Comparison of ENCODE assay signal across 1 cellular context in the genomic region with DNA sequence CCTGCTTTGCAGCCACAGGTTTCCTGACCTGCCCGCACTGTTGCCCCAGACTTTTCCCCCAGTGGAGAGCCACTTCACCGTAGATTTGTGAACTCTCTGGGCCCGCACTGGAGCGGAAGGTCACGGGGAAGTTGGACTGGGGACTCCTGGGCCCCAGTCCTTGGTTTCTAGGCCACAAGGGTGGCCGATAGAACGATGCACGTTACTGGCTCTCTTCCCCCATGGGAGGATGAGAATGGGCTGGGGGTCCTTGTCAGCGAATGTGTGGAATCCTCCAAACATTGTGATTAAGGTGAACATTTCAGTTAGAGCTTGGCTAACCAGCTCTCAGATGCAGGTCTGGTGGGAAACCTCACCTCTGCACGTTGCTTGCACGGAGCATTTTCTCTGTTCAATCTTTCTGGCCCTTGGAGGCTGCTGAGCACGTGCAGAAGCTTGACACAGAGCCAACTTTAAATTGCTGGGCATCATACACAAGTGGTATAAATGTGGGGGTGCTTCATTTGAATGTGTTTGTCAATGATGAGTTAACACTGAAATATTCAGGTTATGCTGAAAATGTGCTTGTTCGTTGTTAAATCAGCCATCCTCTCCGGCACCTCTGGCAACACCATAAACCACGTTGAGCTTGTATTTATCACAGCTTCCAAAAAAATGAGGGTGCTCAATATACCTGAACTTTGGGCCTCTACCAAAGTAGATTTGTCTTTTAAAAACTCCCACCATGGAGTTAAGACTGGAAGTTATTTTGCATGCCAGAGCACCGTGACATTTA.
TF ChIP-seq lines count a peak whose summit lies in the region.

No MANE protein-coding gene starts in this region.

TF ChIP-seq in HEK293, 187 proteins besides CTCF, POLR2A, EP300 and RAD21 (continued from another document and continues in another):
- TF ChIP-seq TSHZ1 (tag by site-specific recombination; IDR thresholded peaks at IDR 0.05; ENCODE audit: borderline replicate concordance) (peak; percentile 26; the same call in 1 of the 2 replicates), ZNF155 (tag by site-specific recombination; IDR thresholded peaks at IDR 0.05) (no peak), ZSCAN16 (tag by site-specific recombination; IDR thresholded peaks at IDR 0.05) (no peak), YY1 (tag by site-specific recombination; IDR thresholded peaks at IDR 0.05) (0 out of 2 replicates have a peak, but pooled peaks have one; percentile 12), BCL11B (tag by site-specific recombination; IDR thresholded peaks at IDR 0.05; ENCODE audit: low read depth) (no peak), ZNF776 (tag by site-specific recombination; IDR thresholded peaks at IDR 0.05; ENCODE audit: borderline replicate concordance) (no peak), ZNF558 (tag by site-specific recombination; IDR thresholded peaks at IDR 0.05) (no peak), ZNF654 (tag by site-specific recombination; IDR thresholded peaks at IDR 0.05; ENCODE audit: low read depth) (no peak), ZNF274 (IDR thresholded peaks at IDR 0.05; ENCODE audit: low read length) (no peak), ZNF274 (tag by site-specific recombination; IDR thresholded peaks at IDR 0.05; ENCODE audit: borderline replicate concordance) (no peak), WT1 (tag by site-specific recombination; IDR thresholded peaks at IDR 0.05) (no peak), ZBTB11 (tag by site-specific recombination; conservative IDR thresholded peaks at IDR 0.05; ENCODE audit: low read depth) (peak; percentile 66), ZNF433 (tag by site-specific recombination; IDR thresholded peaks at IDR 0.05; ENCODE audit: low read depth) (no peak), OVOL3 (tag by site-specific recombination; IDR thresholded peaks at IDR 0.05) (no peak), ZNF629 (tag by site-specific recombination; IDR thresholded peaks at IDR 0.05) (peak; percentile 59), HOXA7 (CRISPR knock-in tag; IDR thresholded peaks at IDR 0.05; ENCODE audit: borderline replicate concordance) (no peak), ZNF169 (tag by site-specific recombination; IDR thresholded peaks at IDR 0.05) (no peak), KLF10 (tag by site-specific recombination; IDR thresholded peaks at IDR 0.05) (0 out of 2 replicates have a peak, but pooled peaks have one; percentile 28), ZNF621 (tag by site-specific recombination; IDR thresholded peaks at IDR 0.05) (no peak), ZNF449 (tag by site-specific recombination; IDR thresholded peaks at IDR 0.05) (no peak), ZNF184 (tag by site-specific recombination; IDR thresholded peaks at IDR 0.05) (0 out of 2 replicates have a peak, but pooled peaks have one; percentile 5), ZNF248 (tag by site-specific recombination; IDR thresholded peaks at IDR 0.05) (no peak), SP7 (tag by site-specific recombination; IDR thresholded peaks at IDR 0.05) (peak; percentile 76), BCL11A (tag by site-specific recombination; IDR thresholded peaks at IDR 0.05; ENCODE audit: low read depth) (no peak), ZNF23 (tag by site-specific recombination; IDR thresholded peaks at IDR 0.05; ENCODE audit: borderline replicate concordance) (no peak), ZNF530 (tag by site-specific recombination; IDR thresholded peaks at IDR 0.05; ENCODE audit: low read depth) (no peak), ZNF513 (tag by site-specific recombination; IDR thresholded peaks at IDR 0.05) (no peak), MZF1 (tag by site-specific recombination; IDR thresholded peaks at IDR 0.05; ENCODE audit: borderline replicate concordance) (no peak), ZNF518A (tag by site-specific recombination; conservative IDR thresholded peaks at IDR 0.05; ENCODE audit: low read depth) (no peak), SALL2 (tag by site-specific recombination; IDR thresholded peaks at IDR 0.05; ENCODE audit: borderline replicate concordance) (no peak), ZBTB17 (tag by site-specific recombination; IDR thresholded peaks at IDR 0.05) (peak; percentile 88), ZNF146 (tag by site-specific recombination; IDR thresholded peaks at IDR 0.05) (no peak), ZNF747 (tag by site-specific recombination; IDR thresholded peaks at IDR 0.05) (no peak), INSM2 (tag by site-specific recombination; IDR thresholded peaks at IDR 0.05) (no peak), MYNN (tag by site-specific recombination; IDR thresholded peaks at IDR 0.05; ENCODE audit: borderline replicate concordance) (no peak), ZNF785 (tag by site-specific recombination; IDR thresholded peaks at IDR 0.05) (no peak)
- TF ChIP-seq, protein P1, sequence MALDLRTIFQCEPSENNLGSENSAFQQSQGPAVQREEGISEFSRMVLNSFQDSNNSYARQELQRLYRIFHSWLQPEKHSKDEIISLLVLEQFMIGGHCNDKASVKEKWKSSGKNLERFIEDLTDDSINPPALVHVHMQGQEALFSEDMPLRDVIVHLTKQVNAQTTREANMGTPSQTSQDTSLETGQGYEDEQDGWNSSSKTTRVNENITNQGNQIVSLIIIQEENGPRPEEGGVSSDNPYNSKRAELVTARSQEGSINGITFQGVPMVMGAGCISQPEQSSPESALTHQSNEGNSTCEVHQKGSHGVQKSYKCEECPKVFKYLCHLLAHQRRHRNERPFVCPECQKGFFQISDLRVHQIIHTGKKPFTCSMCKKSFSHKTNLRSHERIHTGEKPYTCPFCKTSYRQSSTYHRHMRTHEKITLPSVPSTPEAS (tag by site-specific recombination; IDR thresholded peaks at IDR 0.05) = no peak; the same call in 1 of the 2 replicates
- TF ChIP-seq, protein P2, sequence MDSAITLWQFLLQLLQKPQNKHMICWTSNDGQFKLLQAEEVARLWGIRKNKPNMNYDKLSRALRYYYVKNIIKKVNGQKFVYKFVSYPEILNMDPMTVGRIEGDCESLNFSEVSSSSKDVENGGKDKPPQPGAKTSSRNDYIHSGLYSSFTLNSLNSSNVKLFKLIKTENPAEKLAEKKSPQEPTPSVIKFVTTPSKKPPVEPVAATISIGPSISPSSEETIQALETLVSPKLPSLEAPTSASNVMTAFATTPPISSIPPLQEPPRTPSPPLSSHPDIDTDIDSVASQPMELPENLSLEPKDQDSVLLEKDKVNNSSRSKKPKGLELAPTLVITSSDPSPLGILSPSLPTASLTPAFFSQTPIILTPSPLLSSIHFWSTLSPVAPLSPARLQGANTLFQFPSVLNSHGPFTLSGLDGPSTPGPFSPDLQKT (IDR thresholded peaks at IDR 0.05; ENCODE audit: borderline replicate concordance, low read depth, low read length) = no peak
